In the genomic region with DNA sequence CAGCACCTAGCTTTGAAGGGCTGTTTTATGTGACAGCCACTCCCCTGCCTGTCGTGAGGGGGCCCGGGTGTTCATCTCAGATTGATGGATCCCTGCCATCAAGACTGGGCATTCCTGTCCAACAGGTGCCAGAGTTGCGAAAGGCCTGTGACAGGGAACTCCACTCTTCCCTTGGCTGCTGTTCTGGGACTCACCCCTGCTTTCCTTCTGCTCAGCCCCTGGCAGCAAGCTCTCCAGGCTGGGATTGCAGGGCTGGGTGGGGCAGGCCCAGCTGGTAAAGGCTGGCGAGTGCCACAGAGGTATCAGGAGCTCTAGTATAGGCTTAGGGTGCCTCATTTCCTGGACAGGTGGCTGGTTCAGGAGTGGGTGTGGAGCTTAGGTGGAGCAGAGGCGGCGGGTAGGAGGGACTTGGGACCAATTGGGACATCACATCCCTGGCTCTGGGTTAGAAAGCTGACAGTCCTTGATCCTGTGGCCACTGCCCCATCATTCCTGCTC, we compare ENCODE assay signal across 14 cellular contexts. TPM values are rescaled to one million over a fixed set of nuclear protein-coding genes. Genes with fewer than 3 reads are reported as not detected.
DNase-seq lines count a peak whose midpoint lies in the region; ATAC-seq, FAIRE-seq and TF ChIP-seq lines count a peak whose summit lies in the region.
"Had no signal": no experiment of that assay in that cellular context is flagged by ENCODE, and none has a peak within 500 bp of the region (broad histone marks: within the 10 kb centered on the region; RNA-seq: fewer than 3 reads in every experiment).

A gene with protein sequence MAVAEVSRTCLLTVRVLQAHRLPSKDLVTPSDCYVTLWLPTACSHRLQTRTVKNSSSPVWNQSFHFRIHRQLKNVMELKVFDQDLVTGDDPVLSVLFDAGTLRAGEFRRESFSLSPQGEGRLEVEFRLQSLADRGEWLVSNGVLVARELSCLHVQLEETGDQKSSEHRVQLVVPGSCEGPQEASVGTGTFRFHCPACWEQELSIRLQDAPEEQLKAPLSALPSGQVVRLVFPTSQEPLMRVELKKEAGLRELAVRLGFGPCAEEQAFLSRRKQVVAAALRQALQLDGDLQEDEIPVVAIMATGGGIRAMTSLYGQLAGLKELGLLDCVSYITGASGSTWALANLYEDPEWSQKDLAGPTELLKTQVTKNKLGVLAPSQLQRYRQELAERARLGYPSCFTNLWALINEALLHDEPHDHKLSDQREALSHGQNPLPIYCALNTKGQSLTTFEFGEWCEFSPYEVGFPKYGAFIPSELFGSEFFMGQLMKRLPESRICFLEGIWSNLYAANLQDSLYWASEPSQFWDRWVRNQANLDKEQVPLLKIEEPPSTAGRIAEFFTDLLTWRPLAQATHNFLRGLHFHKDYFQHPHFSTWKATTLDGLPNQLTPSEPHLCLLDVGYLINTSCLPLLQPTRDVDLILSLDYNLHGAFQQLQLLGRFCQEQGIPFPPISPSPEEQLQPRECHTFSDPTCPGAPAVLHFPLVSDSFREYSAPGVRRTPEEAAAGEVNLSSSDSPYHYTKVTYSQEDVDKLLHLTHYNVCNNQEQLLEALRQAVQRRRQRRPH (plus strand): TSS at position 448 of the 498 bp plus-strand sequence. CDS start 67 bp downstream, outside the sequence.

- H3K9me3 ChIP-seq in right lobe of liver (no peaks in the 10 kb centered on the region), HepG2 (ENCODE audit: low read length) (no peaks in the 10 kb centered on the region), vagina (no peaks in the 10 kb centered on the region)

- H3K4me2 ChIP-seq in HepG2 (ENCODE audit: low read depth, low read length), result no peak within 1 kb of the TSS

- WGBS in right lobe of liver (ENCODE audit: insufficient coverage, low coverage, low lambda C conversion rate, missing lambda C conversion rate), result 80% methylated on average over 1 of the region's 6 CpGs
- 96% methylated on average over 5 of the region's 6 CpGs for WGBS in HepG2 (ENCODE audit: low lambda C conversion rate)

- TF ChIP-seq POLR2A in right lobe of liver (IDR thresholded peaks at IDR 0.05) (no peak), HepG2 (IDR thresholded peaks at IDR 0.05; ENCODE audit: insufficient read depth in 1 of 2, low read depth in 2 of 2, low read length in 2 of 2) (no peak), vagina (IDR thresholded peaks at IDR 0.05) (no peak)

- no peak for TF ChIP-seq RAD21 in HepG2 (CRISPR knock-in tag; IDR thresholded peaks at IDR 0.05)

- TF ChIP-seq EP300 in HepG2 (IDR thresholded peaks at IDR 0.05; ENCODE audit: low read depth in 2 of 2, low read length in 2 of 2) (no peak), HepG2 (CRISPR knock-in tag; IDR thresholded peaks at IDR 0.05; ENCODE audit: borderline replicate concordance) (no peak)

- no TSS peak for BruUV-seq in HepG2 (replicated peaks; lab: Mats Ljungman, UMichigan)

- no peak within 1 kb of the TSS for H3K27ac Mint-ChIP-seq in WTC11
- H3K27ac Mint-ChIP-seq in mesothelial cell of epicardium, result peak within 1 kb of the TSS; percentile 47
- H3K27ac Mint-ChIP-seq: activated CD8-positive, alpha-beta T cell treated with anti-CD3 and anti-CD28 coated beads, Interleukin-2, amount 10 ng/mL, durations not matched to agents 7 days and 5 days had no signal

- TF ChIP-seq CTCF in right lobe of liver (IDR thresholded peaks at IDR 0.05) (no peak), HepG2 (CRISPR knock-in tag; IDR thresholded peaks at IDR 0.05) (no peak), WTC11 (IDR thresholded peaks at IDR 0.05) (no peak), mesothelial cell of epicardium (IDR thresholded peaks at IDR 0.05; ENCODE audit: unreplicated experiment) (no peak), vagina (IDR thresholded peaks at IDR 0.05) (no peak)

- no peaks in the 10 kb centered on the region for H3K4me1 Mint-ChIP-seq in WTC11
- H3K4me1 Mint-ChIP-seq in mesothelial cell of epicardium, result peaks cover 40% of the 10 kb centered on the region

- H3K4me1 ChIP-seq in right lobe of liver (peaks cover 0 to 3% (median 0%) of the 10 kb centered on the region in 4 donors), HepG2 (ENCODE audit: insufficient read depth, low read length) (no peaks in the 10 kb centered on the region), vagina (peaks cover 35% of the 10 kb centered on the region)
- H3K4me1 ChIP-seq: parathyroid adenoma had no signal

- POLR2A ChIA-PET in HepG2 (lab: Yijun Ruan, JAX), result no interaction called here
- POLR2A ChIA-PET in WTC11 (lab: Charles Lee), result no interaction called here

- DNase-seq in right lobe of liver (no peak), HepG2 (ENCODE audit: low spot score) (no peak), WTC11 (ENCODE audit: low spot score) (no peak), mesothelial cell of epicardium (ENCODE audit: low spot score in 2 of 2, unreplicated experiment in 2 of 2) (no peak), vagina (ENCODE audit: extremely low spot score in 2 of 2) (no peak), HUDEP-2 (lab: John Stamatoyannopoulos, UW; ENCODE audit: unreplicated experiment in 76 of 76) (no peak)
- DNase-seq: activated CD8-positive, alpha-beta T cell treated with anti-CD3 and anti-CD28 coated beads, Interleukin-2, amount 10 ng/mL, durations not matched to agents 7 days and 5 days; CD8-positive, alpha-beta memory T cell; NCI-H2107 had no signal

- intact Hi-C loops in right lobe of liver (cut with DNase I), result no loop called here
- intact Hi-C loops in HepG2 (cut with micrococcal nuclease; ENCODE audit: unreplicated experiment), result no loop called here
- intact Hi-C loops in vagina (cut with DNase I), result no loop called here

- in situ Hi-C loops in HepG2 (cut with HindIII; ENCODE audit: extremely low pct_ligation_motif_present, low pct_unique_long_range_greater_than_20kb), result no loop called here

- no peaks in the 10 kb centered on the region for H4K20me1 ChIP-seq in HepG2 (ENCODE audit: insufficient read depth, low read length)

- ATAC-seq in right lobe of liver (peak in 3 of 4 donors; percentile 15 to 67 (median 21)), HepG2 (no peak), WTC11 (no peak), HG03095 (IDR thresholded peaks at IDR 0.05; ENCODE audit: unreplicated experiment) (no peak), GM19023 (IDR thresholded peaks at IDR 0.05; ENCODE audit: unreplicated experiment) (no peak)
- ATAC-seq: activated CD8-positive, alpha-beta T cell treated with anti-CD3 and anti-CD28 coated beads, Interleukin-2, amount 10 ng/mL, durations not matched to agents 7 days and 5 days had no signal

- CTCF ChIA-PET in HepG2 (lab: Yijun Ruan, JAX; ENCODE audit: low intra/inter-chr PET ratio, low total read pairs) (no interaction called here), WTC11 (lab: Charles Lee) (interaction anchor here (1.1 to 1.5 kb wide), 2 partner anchors 64 to 66 kb away, joined by 3 to 5 read pairs; a partner anchor contains a TSS)

- no peaks in the 10 kb centered on the region for H3K9me3 Mint-ChIP-seq in WTC11
- H3K9me3 Mint-ChIP-seq in mesothelial cell of epicardium, result no peaks in the 10 kb centered on the region
- H3K9me3 Mint-ChIP-seq: CD8-positive, alpha-beta memory T cell had no signal

- no peaks in the 10 kb centered on the region for H3K79me2 ChIP-seq in HepG2 (ENCODE audit: insufficient read depth, low read length)
- H3K79me2 ChIP-seq: parathyroid adenoma had no signal

- H3K36me3 Mint-ChIP-seq in WTC11 (peaks cover 5% of the 10 kb centered on the region; the same call in 1 of the 2 replicates), mesothelial cell of epicardium (peaks cover 6% of the 10 kb centered on the region)

- H3K27me3 Mint-ChIP-seq in WTC11 (ENCODE audit: low read depth) (no peaks in the 10 kb centered on the region), mesothelial cell of epicardium (ENCODE audit: low read depth) (no peaks in the 10 kb centered on the region)
- H3K27me3 Mint-ChIP-seq: CD8-positive, alpha-beta memory T cell had no signal

- H3K27me3 ChIP-seq in right lobe of liver (no peaks in the 10 kb centered on the region), HepG2 (ENCODE audit: control insufficient read depth in 1 of 2, insufficient read depth in 2 of 2, low read length in 2 of 2) (no peaks in the 10 kb centered on the region), vagina (no peaks in the 10 kb centered on the region)

- no peak within 1 kb of the TSS for H2AFZ ChIP-seq in HepG2 (ENCODE audit: low read length)
- H2AFZ ChIP-seq: parathyroid adenoma had no signal

- H3K36me3 ChIP-seq in right lobe of liver, result peaks cover 0 to 6% (median 0%) of the 10 kb centered on the region in 4 donors
- H3K36me3 ChIP-seq in HepG2 (replicated peaks in 1 of 2; ENCODE audit: control insufficient read depth in 1 of 2, insufficient read depth in 2 of 2, low read length in 2 of 2), result peaks cover 0 to 1% of the 10 kb centered on the region in 2 experiments; a peak in 3 of 5 replicates
- H3K36me3 ChIP-seq in vagina, result peaks cover 0 to 16% of the 10 kb centered on the region in 2 donors

- H3K27ac ChIP-seq in right lobe of liver, result no peak within 1 kb of the TSS
- no peak within 1 kb of the TSS for H3K27ac ChIP-seq in HepG2 (ENCODE audit: extremely low read length, insufficient read depth, low read length)
- peak within 1 kb of the TSS; percentile 59 for H3K27ac ChIP-seq in vagina
- H3K27ac ChIP-seq: parathyroid adenoma, SK-N-MC had no signal

- H3K4me3 ChIP-seq in right lobe of liver (no peak within 1 kb of the TSS), HepG2 (replicated peaks in 1 of 3; ENCODE audit: insufficient read depth in 1 of 3, low read depth in 2 of 3, low read length in 3 of 3) (no peak within 1 kb of the TSS), vagina (peak within 1 kb of the TSS in 1 of 2 donors; percentile 25)
- H3K4me3 ChIP-seq: SK-N-MC had no signal

- H3K4me3 Mint-ChIP-seq in WTC11 (no peak within 1 kb of the TSS), mesothelial cell of epicardium (no peak within 1 kb of the TSS)
- H3K4me3 Mint-ChIP-seq: activated CD8-positive, alpha-beta T cell treated with anti-CD3 and anti-CD28 coated beads, Interleukin-2, amount 10 ng/mL, durations not matched to agents 7 days and 5 days; CD8-positive, alpha-beta memory T cell had no signal

- no peak within 1 kb of the TSS for H3K9ac ChIP-seq in HepG2 (ENCODE audit: insufficient read depth, low read depth, low read length)
- H3K9ac ChIP-seq: parathyroid adenoma had no signal

- FAIRE-seq in HepG2 (lab: Jason Lieb, UNC), result no peak
- FAIRE-seq: HTR-8/SVneo had no signal

RNA-seq across cellular contexts. Expression of the gene that starts here (rescaled TPM):
- total RNA-seq in right lobe of liver, result 1 to 10 TPM in 5 of 6 experiments, under 1 TPM in 1; 0.31 to 7.3 (median 4.7) TPM
- total RNA-seq in HepG2 (2016; rRNA removed; fragmentation: Illumina TruSeq; extraction: Trizol), result 0.55 and 5.1 TPM in 2 replicates
- 1.1 and 1.6 TPM in 2 replicates for total RNA-seq in HepG2 (2016; cell fraction: cytosol; rRNA removed; fragmentation: Illumina TruSeq; extraction: Trizol; ENCODE audit: low read depth)
- total RNA-seq in HepG2 (2016; cell fraction: insoluble cytoplasmic fraction; rRNA removed; fragmentation: Illumina TruSeq; extraction: Trizol), result 0.88 and 2.9 TPM in 2 replicates
- total RNA-seq in HepG2 (2016; cell fraction: membrane; rRNA removed; fragmentation: Illumina TruSeq; extraction: Trizol), result 0.55 and 1.1 TPM in 2 replicates
- total RNA-seq in HepG2 (2016; cell fraction: nucleus; rRNA removed; fragmentation: Illumina TruSeq; extraction: Trizol), result 4.1 and 4.8 TPM in 2 replicates
- polyA plus RNA-seq in HepG2 (2011; rRNA removed), result 8.0 and 10.2 TPM in 2 replicates
- polyA plus RNA-seq in HepG2 (2011; cell fraction: cytosol; rRNA removed), result 1.2 and 1.9 TPM in 2 replicates
- polyA plus RNA-seq in HepG2 (2011; cell fraction: nucleus; rRNA removed), result 51.3 and 67.9 TPM in 2 replicates
- polyA plus RNA-seq in HepG2 (2012), result 2.9 and 3.7 TPM in 2 replicates
- polyA plus RNA-seq in HepG2 (2016; cell fraction: cytosol; fragmentation: Illumina TruSeq; extraction: Trizol; ENCODE audit: low read depth), result 0.61 and 1.4 TPM in 2 replicates
- polyA plus RNA-seq in HepG2 (2016; cell fraction: insoluble cytoplasmic fraction; fragmentation: Illumina TruSeq; extraction: Trizol; ENCODE audit: low read depth), result 0.63 and 1.2 TPM in 2 replicates
- polyA plus RNA-seq in HepG2 (2016; cell fraction: membrane; fragmentation: Illumina TruSeq; extraction: Trizol; ENCODE audit: low read depth), result 1.0 and 1.5 TPM in 2 replicates
- 15.6 and 20.4 TPM in 2 replicates for polyA plus RNA-seq in HepG2 (2016; cell fraction: nucleus; fragmentation: Illumina TruSeq; extraction: Trizol; ENCODE audit: insufficient read depth, low read depth)
- polyA minus RNA-seq in HepG2 (2011; rRNA and poly(A)+ RNA removed; ENCODE audit: low replicate concordance), result 1.1 and 2.7 TPM in 2 replicates
- 2.2 TPM in 1 of 2 replicates, not detected in the other for polyA minus RNA-seq in HepG2 (2011; cell fraction: cytosol; rRNA and poly(A)+ RNA removed)
- polyA minus RNA-seq in HepG2 (2011; cell fraction: nucleus; rRNA and poly(A)+ RNA removed), result 4.4 and 4.6 TPM in 2 replicates
- total RNA-seq in WTC11 (2021), result 5.5 to 11.0 TPM (median 7.9 TPM) in 3 replicates
- 10.6 to 11.4 TPM (median 11.2 TPM) in 3 replicates for total RNA-seq in mesothelial cell of epicardium
- 34.1 TPM for total RNA-seq in vagina

Comparison
In these comparisons a context has a peak if more than half of its experiments do, and no peak if none do; other contexts are left out.
1. ATAC-seq: peak in right lobe of liver (3 of 4); none in HepG2 (single experiment), WTC11 (single experiment), HG03095 (single experiment) and GM19023 (single experiment).